In genomic region chr10:19947203-19947602, GRCh38 we compare ENCODE assay signal across 1 cellular context.
TF ChIP-seq lines count a peak whose summit lies in the region.

No MANE protein-coding gene starts in this region.

TF ChIP-seq in GM12878, 131 proteins besides CTCF, POLR2A, EP300 and RAD21 (continued from another document):
- TF ChIP-seq ZNF592 (IDR thresholded peaks at IDR 0.05): no peak
- TF ChIP-seq IKZF1 (conservative IDR thresholded peaks at IDR 0.05): no peak; the same call in none of the 2 replicates
